ENCODE assay signal across 8 cellular contexts in the genomic region with DNA sequence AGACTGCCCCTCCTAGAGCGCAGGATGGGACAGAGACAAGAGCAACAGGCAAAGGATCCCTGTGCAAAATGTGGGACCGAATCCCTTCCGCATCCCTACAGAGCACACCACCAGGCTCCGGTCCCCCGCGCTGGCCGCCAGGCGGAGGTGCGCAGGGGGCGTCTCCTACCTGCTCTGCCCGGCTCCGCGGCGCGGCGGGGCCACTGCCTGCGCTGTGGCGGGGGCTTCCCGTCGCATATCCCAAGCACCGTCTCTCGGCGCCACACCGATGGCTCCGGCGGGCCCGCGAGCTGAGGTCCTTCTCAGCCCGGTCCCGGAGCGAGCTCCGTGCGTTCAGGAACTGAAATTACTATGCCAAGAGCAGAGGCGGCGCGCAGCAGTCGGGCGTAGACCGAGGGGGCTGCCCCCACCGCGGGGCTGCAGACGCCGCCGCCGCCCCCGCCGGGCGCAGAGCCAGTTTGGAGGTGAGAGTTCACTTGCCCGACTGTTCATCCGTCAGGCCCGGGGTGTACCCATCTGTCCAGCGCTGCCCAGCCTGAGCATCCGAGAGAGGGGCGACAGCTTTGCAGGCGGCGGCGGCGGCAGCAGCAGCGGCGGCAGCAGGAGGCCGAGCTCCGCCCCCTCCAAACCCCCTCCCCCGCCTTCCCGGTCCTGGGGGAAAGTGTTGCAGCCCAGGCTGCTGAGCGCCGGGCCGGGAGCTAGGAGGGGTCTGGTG. TPM values are rescaled to one million over a fixed set of nuclear protein-coding genes. Genes with fewer than 3 reads are reported as not detected.
A peak's percentile ranks its signal among the peaks of the same experiment; 100 is the strongest.
DNase-seq lines count a peak whose midpoint lies in the region; ATAC-seq and TF ChIP-seq lines count a peak whose summit lies in the region.

A gene (minus strand): TSS at position 355 of the 715 bp plus-strand sequence. CDS start 57,690 bp downstream, outside the sequence.

- no peak within 1 kb of the TSS for H3K9ac ChIP-seq in parathyroid adenoma

- no peak within 1 kb of the TSS for H3K27ac ChIP-seq in SJSA1
- peak within 1 kb of the TSS; percentile 29 for H3K27ac ChIP-seq in parathyroid adenoma
- H3K27ac ChIP-seq in vagina, result peak within 1 kb of the TSS; percentile 78

- H3K4me1 ChIP-seq in SJSA1 (replicated peaks) (peaks cover 4% of the 10 kb centered on the region), parathyroid adenoma (no peaks in the 10 kb centered on the region), vagina (peaks cover 17% of the 10 kb centered on the region)

- H3K4me3 ChIP-seq in SJSA1 (peak within 1 kb of the TSS; percentile 28), parathyroid adenoma (ENCODE audit: low read depth, low read length) (peak within 1 kb of the TSS; percentile 32), vagina (peak within 1 kb of the TSS; percentile 64 to 81)

- no peak for TF ChIP-seq POLR2A in vagina (IDR thresholded peaks at IDR 0.05)

- no peak for TF ChIP-seq CTCF in parathyroid adenoma (IDR thresholded peaks at IDR 0.05)
- no peak for TF ChIP-seq CTCF in vagina (IDR thresholded peaks at IDR 0.05)

- no peaks in the 10 kb centered on the region for H3K79me2 ChIP-seq in parathyroid adenoma

- peak within 1 kb of the TSS; percentile 76 to 95 for H3K27ac Mint-ChIP-seq in activated naive CD4-positive, alpha-beta T cell treated with anti-CD3 and anti-CD28 coated beads, Interleukin-2, amount 50 U/mL, for 72 hours

- no peaks in the 10 kb centered on the region for H3K36me3 ChIP-seq in SJSA1
- H3K36me3 ChIP-seq in parathyroid adenoma (ENCODE audit: control insufficient read depth, insufficient read depth, low read length), result no peaks in the 10 kb centered on the region
- no peaks in the 10 kb centered on the region for H3K36me3 ChIP-seq in vagina

- peak within 1 kb of the TSS; percentile 81 for H3K4me2 ChIP-seq in parathyroid adenoma (ENCODE audit: low read length)

- H3K9me3 ChIP-seq in SJSA1 (replicated peaks) (no peaks in the 10 kb centered on the region), parathyroid adenoma (ENCODE audit: control insufficient read depth, low read length) (no peaks in the 10 kb centered on the region), vagina (no peaks in the 10 kb centered on the region)

- H3K36me3 Mint-ChIP-seq in activated naive CD4-positive, alpha-beta T cell treated with anti-CD3 and anti-CD28 coated beads, Interleukin-2, amount 50 U/mL, for 72 hours, result peaks cover 10 to 28% of the 10 kb centered on the region in 2 donors

- H3K27me3 ChIP-seq in SJSA1 (replicated peaks) (peaks cover 27% of the 10 kb centered on the region), parathyroid adenoma (ENCODE audit: control insufficient read depth, insufficient read depth, low read length) (no peaks in the 10 kb centered on the region), vagina (no peaks in the 10 kb centered on the region)

- ATAC-seq in HG03378 (IDR thresholded peaks at IDR 0.05; ENCODE audit: unreplicated experiment) (peak; percentile 80), Right ventricle myocardium superior (ENCODE audit: poor library complexity) (peak; percentile 79)
- peak; percentile 72 to 83 for ATAC-seq in activated naive CD4-positive, alpha-beta T cell treated with anti-CD3 and anti-CD28 coated beads, Interleukin-2, amount 50 U/mL, for 72 hours

- H3K9me3 Mint-ChIP-seq in activated naive CD4-positive, alpha-beta T cell treated with anti-CD3 and anti-CD28 coated beads, Interleukin-2, amount 50 U/mL, for 72 hours, result no peaks in the 10 kb centered on the region

- peak within 1 kb of the TSS; percentile 73 for H2AFZ ChIP-seq in parathyroid adenoma

- DNase-seq in NOMO-1 (lab: John Stamatoyannopoulos, UW; ENCODE audit: unreplicated experiment in 2 of 2) (peak; percentile 35 to 50), NOMO-1 treated with dmso at 0.1 percent for 144 hours (lab: John Stamatoyannopoulos, UW; ENCODE audit: unreplicated experiment) (no peak), SJSA1 (ENCODE audit: low read depth in 1 of 2, low spot score in 2 of 2) (peak in 1 of 2 experiments; percentile 8), Right ventricle myocardium superior (peak; percentile 64), vagina (ENCODE audit: extremely low spot score in 2 of 2) (no peak)
- DNase-seq in activated naive CD4-positive, alpha-beta T cell treated with anti-CD3 and anti-CD28 coated beads, Interleukin-2, amount 50 U/mL, for 72 hours (ENCODE audit: low spot score in 2 of 2), result peak; percentile 57 to 79

- intact Hi-C loops in Right ventricle myocardium superior (cut with DNase I) (no loop called here), vagina (cut with DNase I) (no loop called here)

RNA-seq across cellular contexts. Expression of the gene that starts here (rescaled TPM):
- total RNA-seq in SJSA1 (2014; rRNA removed; shearing (Covaris generic)), result not detected in 2 replicates
- 10 to 100 TPM; 12.4 to 26.1 TPM for total RNA-seq in activated naive CD4-positive, alpha-beta T cell treated with anti-CD3 and anti-CD28 coated beads, Interleukin-2, amount 50 U/mL, for 72 hours
- total RNA-seq in Right ventricle myocardium superior, result 6.2 TPM
- 6.1 TPM for total RNA-seq in vagina

Comparison
In these comparisons a context has a peak if more than half of its experiments do, and no peak if none do; other contexts are left out.
1. DNase-seq: peak in NOMO-1 (2 of 2), activated naive CD4-positive, alpha-beta T cell treated with anti-CD3 and anti-CD28 coated beads, Interleukin-2, amount 50 U/mL, for 72 hours (2 of 2) and Right ventricle myocardium superior (single experiment); none in NOMO-1 treated with dmso at 0.1 percent for 144 hours (single experiment) and vagina (0 of 2).
2. Peak in every context shown above with its lines, with median percentiles within 50 percentile points of each other: ATAC-seq and H3K4me3 ChIP-seq.